ENCODE assay signal across 9 cellular contexts in the genomic region with DNA sequence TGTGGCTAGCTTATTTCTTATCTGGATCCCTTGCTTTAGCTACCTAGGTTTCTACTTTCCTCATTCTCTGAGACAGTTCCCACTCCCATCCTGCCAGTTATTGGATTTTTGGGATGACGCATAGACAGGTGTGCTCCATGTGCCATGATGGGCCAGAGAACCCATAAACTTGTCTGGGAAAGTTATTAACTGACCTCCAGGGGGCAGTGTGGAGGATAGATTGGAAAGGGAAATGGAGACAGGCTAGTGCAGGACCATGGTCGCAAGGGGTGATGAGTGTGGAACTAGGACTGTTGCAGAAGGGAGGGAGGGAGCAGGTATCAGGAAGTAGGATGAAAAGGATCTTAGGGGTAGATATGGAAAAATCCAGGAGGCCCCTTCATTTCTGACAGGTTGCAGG.
DNase-seq lines count a peak whose midpoint lies in the region; ATAC-seq, FAIRE-seq and TF ChIP-seq lines count a peak whose summit lies in the region.
"Had no signal": no experiment of that assay in that cellular context is flagged by ENCODE, and none has a peak within 500 bp of the region (broad histone marks: within the 10 kb centered on the region; RNA-seq: fewer than 3 reads in every experiment).

No MANE protein-coding gene starts in this region.

- WGBS in upper lobe of left lung, 2 donors: 57 to 64% methylated on average over 2 of the region's 2 CpGs

- no peaks in the 10 kb centered on the region for H3K27me3 ChIP-seq in keratinocyte (ENCODE audit: control insufficient read depth, extremely low read depth, insufficient read depth, low read length)
- no peaks in the 10 kb centered on the region for H3K27me3 ChIP-seq in upper lobe of left lung

- H4K20me1 ChIP-seq in keratinocyte (ENCODE audit: control insufficient read depth, extremely low read depth, insufficient read depth, low read length): no peaks in the 10 kb centered on the region

- H3K79me2 ChIP-seq in keratinocyte (ENCODE audit: control insufficient read depth, insufficient read depth, low read length): no peaks in the 10 kb centered on the region

- no peak overlapping the region for H3K9ac ChIP-seq in keratinocyte (ENCODE audit: control insufficient read depth, extremely low read depth, insufficient read depth, low read length)

- DNase-seq in ACHN: peak; percentile 53
- peak; percentile 50 for DNase-seq in ELF-1 (ENCODE audit: low read depth, low spot score)
- DNase-seq in NCI-H1105 (lab: John Stamatoyannopoulos, UW): peak; percentile 62
- peak; percentile 26 to 44 for DNase-seq in activated T-cell treated with anti-CD3 and anti-CD28 coated beads, Interleukin-2, amount 50 U/mL, for 48 hours
- peak; percentile 11 for DNase-seq in keratinocyte (ENCODE audit: low read depth, low spot score)
- DNase-seq in upper lobe of left lung: no peak

- TF ChIP-seq CTCF in keratinocyte (optimal IDR thresholded peaks at IDR 0.05 in 1 of 3, IDR thresholded peaks at IDR 0.05 in 1 of 3, conservative IDR thresholded peaks at IDR 0.05 in 1 of 3; ENCODE audit: extremely low read depth in 1 of 3, insufficient read depth in 2 of 3, low read length in 3 of 3) (peak; percentile 53 to 66 (median 60)), upper lobe of left lung (IDR thresholded peaks at IDR 0.05) (peak in 4 of 6 experiments; percentile 15 to 31 (median 24))

- ATAC-seq in upper lobe of left lung (ENCODE audit: low FRiP score in 2 of 2) (peak; percentile 35 to 46), GM21786 (IDR thresholded peaks at IDR 0.05; ENCODE audit: unreplicated experiment) (no peak), HG03095 (IDR thresholded peaks at IDR 0.05; ENCODE audit: unreplicated experiment) (no peak)

- FAIRE-seq in keratinocyte (lab: Jason Lieb, UNC): no peak

- H3K9me3 ChIP-seq in keratinocyte (ENCODE audit: control insufficient read depth, low read depth, low read length): no peaks in the 10 kb centered on the region
- H3K9me3 ChIP-seq in upper lobe of left lung: no peaks in the 10 kb centered on the region

- H3K27ac ChIP-seq in keratinocyte (ENCODE audit: control insufficient read depth, insufficient read depth, low read length) (no peak overlapping the region), upper lobe of left lung (no peak overlapping the region)
- H3K27ac ChIP-seq: HL-60 had no signal

- dilution Hi-C loops in keratinocyte (cut with MboI; ENCODE audit: extremely low pct_ligation_motif_present, low sequenced_read_pairs): no loop called here

- in situ Hi-C loops in ACHN (cut with HindIII; ENCODE audit: low pct_ligation_motif_present, low pct_unique_long_range_greater_than_20kb, low sequenced_read_pairs): no loop called here

- H3K9me1 ChIP-seq in keratinocyte (ENCODE audit: control insufficient read depth, extremely low read depth, insufficient read depth, low read length): no peaks in the 10 kb centered on the region

- no peak for TF ChIP-seq EP300 in upper lobe of left lung (IDR thresholded peaks at IDR 0.05)

- no peak overlapping the region for H3K4me2 ChIP-seq in keratinocyte (ENCODE audit: control insufficient read depth, extremely low read depth, insufficient read depth, low read depth, low read length)

- H3K4me1 ChIP-seq in keratinocyte (ENCODE audit: control insufficient read depth, extremely low read depth, insufficient read depth, low read length) (no peaks in the 10 kb centered on the region), upper lobe of left lung (no peaks in the 10 kb centered on the region)

- no peaks in the 10 kb centered on the region for H3K36me3 ChIP-seq in keratinocyte (ENCODE audit: control insufficient read depth in 2 of 2, extremely low read depth in 1 of 2, insufficient read depth in 2 of 2, low read length in 2 of 2)
- no peaks in the 10 kb centered on the region for H3K36me3 ChIP-seq in upper lobe of left lung

- no peak for TF ChIP-seq POLR2A in upper lobe of left lung (IDR thresholded peaks at IDR 0.05)

- H2AFZ ChIP-seq in keratinocyte (ENCODE audit: control insufficient read depth, low read length): no peak overlapping the region

- H3K4me3 ChIP-seq in keratinocyte (ENCODE audit: control insufficient read depth in 2 of 3, extremely low read depth in 1 of 3, insufficient read depth in 2 of 3, low read depth in 1 of 3, low read length in 3 of 3) (no peak overlapping the region), upper lobe of left lung (no peak overlapping the region)

Comparison
In these comparisons a context has a peak if more than half of its experiments do, and no peak if none do; other contexts are left out.
1. DNase-seq: peak in ACHN (single experiment), ELF-1 (single experiment), NCI-H1105 (single experiment), activated T-cell treated with anti-CD3 and anti-CD28 coated beads, Interleukin-2, amount 50 U/mL, for 48 hours (2 of 2) and keratinocyte (single experiment); none in upper lobe of left lung (0 of 2).
2. ATAC-seq: peak in upper lobe of left lung (2 of 2); none in GM21786 (single experiment) and HG03095 (single experiment).